Comparison of ENCODE assay signal across 26 cellular contexts in genomic region chr1:18752409-18752808, GRCh38.
"Had no signal": no experiment of that assay in that cellular context is flagged by ENCODE, and none has a peak within 500 bp of the region (broad histone marks: within the 10 kb centered on the region; RNA-seq: fewer than 3 reads in every experiment).

No MANE protein-coding gene starts in this region.

- H3K27ac ChIP-seq: left lung, lower lobe of right lung, neural progenitor cell, neutrophil, ovary, right atrium auricular region, skin epidermis, suprapubic skin, thoracic aorta, tibial artery, upper lobe of right lung had no signal

- ATAC-seq: left colon, left lung, lower lobe of right lung, natural killer cell, sciatic nerve, upper lobe of right lung had no signal

- H3K36me3 ChIP-seq: left lung, lower lobe of right lung, neural progenitor cell, neutrophil, ovary, right atrium auricular region, suprapubic skin, thoracic aorta, tibial artery, upper lobe of right lung had no signal

- H3K4me2 ChIP-seq: neural progenitor cell had no signal

- H3K27me3 ChIP-seq: ovary, right atrium auricular region had no signal

- H3K9me3 ChIP-seq: lower lobe of right lung, neutrophil, ovary, thoracic aorta, upper lobe of right lung had no signal

- H3K9ac ChIP-seq: neural progenitor cell had no signal

- FAIRE-seq: kidney, urothelium cell line had no signal

- H3K4me1 ChIP-seq: left lung, lower lobe of right lung, right atrium auricular region, suprapubic skin, tibial artery, upper lobe of right lung had no signal

- DNase-seq: hippocampal formation; kidney; left colon; left lung; lower lobe of right lung; mammary epithelial cell; mesenchymal stem cell; natural killer cell; nephron progenitor cell; ovary; stimulated activated CD4-positive, alpha-beta T cell treated with anti-CD3 and anti-CD28 coated beads, Interleukin-12 subunit alpha, Interleukin-12 subunit beta, amount 100 ng/mL, for 4 hours; stimulated activated CD4-positive, alpha-beta T cell treated with anti-CD3 and anti-CD28 coated beads, Interleukin-15, amount 100 ng/mL, for 24 hours; stimulated activated CD4-positive, alpha-beta T cell treated with anti-CD3 and anti-CD28 coated beads, Interleukin-2, amount 100 ng/mL, for 24 hours; stimulated activated CD4-positive, alpha-beta T cell treated with anti-CD3 and anti-CD28 coated beads, Interleukin-4, amount 100 ng/mL, for 1 hour; stimulated activated naive CD4-positive, alpha-beta T cell; trophoblast cell; upper lobe of right lung had no signal

- H3K4me3 ChIP-seq: left lung, lower lobe of right lung, neural progenitor cell, ovary, right atrium auricular region, skin epidermis, suprapubic skin, thoracic aorta, tibial artery, upper lobe of right lung had no signal
